In the genomic region with DNA sequence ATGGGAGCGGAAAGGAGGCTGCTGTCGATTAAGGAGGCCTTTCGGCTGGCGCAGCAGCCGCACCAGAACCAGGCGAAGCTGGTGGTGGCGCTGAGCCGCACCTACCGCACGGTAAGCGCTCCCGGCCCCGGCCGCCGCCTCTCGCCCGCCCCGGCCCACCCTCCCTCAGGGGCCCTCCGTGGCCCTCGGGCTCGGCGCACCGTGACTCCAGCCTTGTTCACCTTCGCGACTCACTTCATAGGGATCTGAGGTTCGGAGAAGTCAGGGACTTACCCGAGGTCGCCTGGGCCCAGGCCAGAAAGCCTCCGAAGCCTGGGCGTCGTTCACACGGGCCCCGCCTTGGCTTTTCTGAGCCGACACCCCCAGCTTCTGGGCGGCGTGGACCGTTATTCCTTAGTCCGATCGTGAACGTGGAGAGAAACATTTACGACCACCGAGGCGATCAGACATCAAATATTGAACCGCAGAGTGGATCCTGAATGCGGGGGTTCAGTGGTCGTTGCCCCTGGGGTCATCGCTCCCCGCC, we compare ENCODE assay signal across 1 cellular context.
A peak's percentile ranks its signal among the peaks of the same experiment; 100 is the strongest.
TF ChIP-seq lines count a peak whose summit lies in the region.

No MANE protein-coding gene starts in this region.

TF ChIP-seq in HepG2, 621 proteins besides CTCF, POLR2A, EP300 and RAD21 (continues in another document):
- TF ChIP-seq ZNF567 (CRISPR knock-in tag; IDR thresholded peaks at IDR 0.05; ENCODE audit: borderline replicate concordance) (no peak), HNF4G (IDR thresholded peaks at IDR 0.05; ENCODE audit: borderline replicate concordance, low read depth, low read length) (no peak), HNF4G (CRISPR knock-in tag; IDR thresholded peaks at IDR 0.05; ENCODE audit: borderline replicate concordance, low read depth) (peak; percentile 39; the same call in 1 of the 2 replicates), ZSCAN31 (CRISPR knock-in tag; IDR thresholded peaks at IDR 0.05; ENCODE audit: low read depth) (no peak), EEA1 (CRISPR knock-in tag; IDR thresholded peaks at IDR 0.05; ENCODE audit: borderline replicate concordance) (0 out of 2 replicates have a peak, but pooled peaks have one; percentile 31), PAF1 (CRISPR knock-in tag; IDR thresholded peaks at IDR 0.05) (no peak), ZNF564 (CRISPR knock-in tag; IDR thresholded peaks at IDR 0.05) (no peak), ZNF670 (CRISPR knock-in tag; IDR thresholded peaks at IDR 0.05; ENCODE audit: borderline replicate concordance) (no peak), NR2F2 (IDR thresholded peaks at IDR 0.05; ENCODE audit: borderline replicate concordance, low read depth) (no peak; the same call in 1 of the 2 replicates), CENPX (CRISPR knock-in tag; IDR thresholded peaks at IDR 0.05) (no peak), HNRNPLL (IDR thresholded peaks at IDR 0.05; ENCODE audit: low read depth, low read length, poor library complexity, severe bottlenecking) (no peak), SAP130 (CRISPR knock-in tag; IDR thresholded peaks at IDR 0.05; ENCODE audit: low read depth) (peak; percentile 23; the same call in 1 of the 2 replicates), ZNF781 (CRISPR knock-in tag; IDR thresholded peaks at IDR 0.05; ENCODE audit: borderline replicate concordance, not compliant biosample characterization) (no peak), ZNF747 (CRISPR knock-in tag; IDR thresholded peaks at IDR 0.05; ENCODE audit: borderline replicate concordance) (no peak), ZNF672 (CRISPR knock-in tag; IDR thresholded peaks at IDR 0.05) (no peak), PAX8 (CRISPR knock-in tag; IDR thresholded peaks at IDR 0.05; ENCODE audit: borderline replicate concordance) (no peak), NAIF1 (CRISPR knock-in tag; IDR thresholded peaks at IDR 0.05; ENCODE audit: borderline replicate concordance) (no peak), KMT2A (CRISPR knock-in tag; IDR thresholded peaks at IDR 0.05) (peak; percentile 83; the same call in 1 of the 2 replicates), NFIC (IDR thresholded peaks at IDR 0.05; ENCODE audit: low read length) (no peak), ZNF616 (CRISPR knock-in tag; IDR thresholded peaks at IDR 0.05; ENCODE audit: low read depth) (no peak; the same call in 1 of the 2 replicates), FIP1L1 (IDR thresholded peaks at IDR 0.05; ENCODE audit: borderline replicate concordance, insufficient read depth, low read depth, low read length) (no peak), NFIB (CRISPR knock-in tag; IDR thresholded peaks at IDR 0.05; ENCODE audit: borderline replicate concordance) (no peak), ATF3 (CRISPR knock-in tag; IDR thresholded peaks at IDR 0.05) (no peak), ZNF260 (CRISPR knock-in tag; IDR thresholded peaks at IDR 0.05; ENCODE audit: borderline replicate concordance, low read depth) (no peak), ZNF563 (CRISPR knock-in tag; IDR thresholded peaks at IDR 0.05) (0 out of 2 replicates have a peak, but pooled peaks have one; percentile 3), IRX3 (CRISPR knock-in tag; IDR thresholded peaks at IDR 0.05; ENCODE audit: borderline replicate concordance, low read depth) (0 out of 2 replicates have a peak, but pooled peaks have one; percentile 6), YEATS4 (CRISPR knock-in tag; IDR thresholded peaks at IDR 0.05; ENCODE audit: borderline replicate concordance) (peak; percentile 13; the same call in 1 of the 2 replicates), KLF9 (CRISPR knock-in tag; IDR thresholded peaks at IDR 0.05; ENCODE audit: low read depth) (no peak), FOSL1 (CRISPR knock-in tag; IDR thresholded peaks at IDR 0.05; ENCODE audit: borderline replicate concordance) (no peak), ZNF589 (CRISPR knock-in tag; conservative IDR thresholded peaks at IDR 0.05) (no peak), ZBTB20 (CRISPR knock-in tag; IDR thresholded peaks at IDR 0.05; ENCODE audit: borderline replicate concordance, low read depth) (no peak), XRCC5 (optimal IDR thresholded peaks at IDR 0.05; ENCODE audit: low read length) (no peak), ZNF431 (CRISPR knock-in tag; IDR thresholded peaks at IDR 0.05; ENCODE audit: borderline replicate concordance, low read depth) (no peak), IKZF1 (IDR thresholded peaks at IDR 0.05) (no peak), TBX3 (IDR thresholded peaks at IDR 0.05; ENCODE audit: borderline replicate concordance) (no peak), FOXO1 (CRISPR knock-in tag; IDR thresholded peaks at IDR 0.05) (no peak), KMT2B (CRISPR knock-in tag; IDR thresholded peaks at IDR 0.05) (0 out of 2 replicates have a peak, but pooled peaks have one; percentile 7), KLF16 (CRISPR knock-in tag; IDR thresholded peaks at IDR 0.05) (no peak), HNRNPH1 (optimal IDR thresholded peaks at IDR 0.05; ENCODE audit: low read depth, low read length) (no peak), KAT7 (CRISPR knock-in tag; IDR thresholded peaks at IDR 0.05; ENCODE audit: borderline replicate concordance) (0 out of 2 replicates have a peak, but pooled peaks have one; percentile 13), JARID2 (CRISPR knock-in tag; IDR thresholded peaks at IDR 0.05; ENCODE audit: insufficient replicate concordance) (no peak), ZNF775 (CRISPR knock-in tag; IDR thresholded peaks at IDR 0.05; ENCODE audit: borderline replicate concordance) (no peak), ZNF879 (CRISPR knock-in tag; IDR thresholded peaks at IDR 0.05) (no peak), BRF2 (CRISPR knock-in tag; IDR thresholded peaks at IDR 0.05) (no peak), ZC3H4 (CRISPR knock-in tag; IDR thresholded peaks at IDR 0.05; ENCODE audit: borderline replicate concordance) (no peak), FLYWCH1 (CRISPR knock-in tag; IDR thresholded peaks at IDR 0.05) (0 out of 2 replicates have a peak, but pooled peaks have one; percentile 65), KDM2A (CRISPR knock-in tag; IDR thresholded peaks at IDR 0.05; ENCODE audit: borderline replicate concordance, low read depth) (0 out of 2 replicates have a peak, but pooled peaks have one; percentile 4), MLLT10 (CRISPR knock-in tag; IDR thresholded peaks at IDR 0.05) (no peak), SMARCE1 (IDR thresholded peaks at IDR 0.05; ENCODE audit: borderline replicate concordance) (no peak), ZNF549 (CRISPR knock-in tag; IDR thresholded peaks at IDR 0.05) (no peak), AKAP8 (CRISPR knock-in tag; IDR thresholded peaks at IDR 0.05) (0 out of 2 replicates have a peak, but pooled peaks have one; percentile 40), JUND (CRISPR knock-in tag; IDR thresholded peaks at IDR 0.05) (no peak)
- TF ChIP-seq, protein P1, sequence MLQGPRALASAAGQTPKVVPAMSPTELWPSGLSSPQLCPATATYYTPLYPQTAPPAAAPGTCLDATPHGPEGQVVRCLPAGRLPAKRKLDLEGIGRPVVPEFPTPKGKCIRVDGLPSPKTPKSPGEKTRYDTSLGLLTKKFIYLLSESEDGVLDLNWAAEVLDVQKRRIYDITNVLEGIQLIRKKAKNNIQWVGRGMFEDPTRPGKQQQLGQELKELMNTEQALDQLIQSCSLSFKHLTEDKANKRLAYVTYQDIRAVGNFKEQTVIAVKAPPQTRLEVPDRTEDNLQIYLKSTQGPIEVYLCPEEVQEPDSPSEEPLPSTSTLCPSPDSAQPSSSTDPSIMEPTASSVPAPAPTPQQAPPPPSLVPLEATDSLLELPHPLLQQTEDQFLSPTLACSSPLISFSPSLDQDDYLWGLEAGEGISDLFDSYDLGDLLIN (CRISPR knock-in tag; IDR thresholded peaks at IDR 0.05; ENCODE audit: borderline replicate concordance) = no peak
- TF ChIP-seq, protein P2, sequence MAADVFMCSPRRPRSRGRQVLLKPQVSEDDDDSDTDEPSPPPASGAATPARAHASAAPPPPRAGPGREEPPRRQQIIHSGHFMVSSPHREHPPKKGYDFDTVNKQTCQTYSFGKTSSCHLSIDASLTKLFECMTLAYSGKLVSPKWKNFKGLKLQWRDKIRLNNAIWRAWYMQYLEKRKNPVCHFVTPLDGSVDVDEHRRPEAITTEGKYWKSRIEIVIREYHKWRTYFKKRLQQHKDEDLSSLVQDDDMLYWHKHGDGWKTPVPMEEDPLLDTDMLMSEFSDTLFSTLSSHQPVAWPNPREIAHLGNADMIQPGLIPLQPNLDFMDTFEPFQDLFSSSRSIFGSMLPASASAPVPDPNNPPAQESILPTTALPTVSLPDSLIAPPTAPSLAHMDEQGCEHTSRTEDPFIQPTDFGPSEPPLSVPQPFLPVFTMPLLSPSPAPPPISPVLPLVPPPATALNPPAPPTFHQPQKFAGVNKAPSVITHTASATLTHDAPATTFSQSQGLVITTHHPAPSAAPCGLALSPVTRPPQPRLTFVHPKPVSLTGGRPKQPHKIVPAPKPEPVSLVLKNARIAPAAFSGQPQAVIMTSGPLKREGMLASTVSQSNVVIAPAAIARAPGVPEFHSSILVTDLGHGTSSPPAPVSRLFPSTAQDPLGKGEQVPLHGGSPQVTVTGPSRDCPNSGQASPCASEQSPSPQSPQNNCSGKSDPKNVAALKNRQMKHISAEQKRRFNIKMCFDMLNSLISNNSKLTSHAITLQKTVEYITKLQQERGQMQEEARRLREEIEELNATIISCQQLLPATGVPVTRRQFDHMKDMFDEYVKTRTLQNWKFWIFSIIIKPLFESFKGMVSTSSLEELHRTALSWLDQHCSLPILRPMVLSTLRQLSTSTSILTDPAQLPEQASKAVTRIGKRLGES (CRISPR knock-in tag; IDR thresholded peaks at IDR 0.05; ENCODE audit: borderline replicate concordance) = no peak
- TF ChIP-seq, protein P3, sequence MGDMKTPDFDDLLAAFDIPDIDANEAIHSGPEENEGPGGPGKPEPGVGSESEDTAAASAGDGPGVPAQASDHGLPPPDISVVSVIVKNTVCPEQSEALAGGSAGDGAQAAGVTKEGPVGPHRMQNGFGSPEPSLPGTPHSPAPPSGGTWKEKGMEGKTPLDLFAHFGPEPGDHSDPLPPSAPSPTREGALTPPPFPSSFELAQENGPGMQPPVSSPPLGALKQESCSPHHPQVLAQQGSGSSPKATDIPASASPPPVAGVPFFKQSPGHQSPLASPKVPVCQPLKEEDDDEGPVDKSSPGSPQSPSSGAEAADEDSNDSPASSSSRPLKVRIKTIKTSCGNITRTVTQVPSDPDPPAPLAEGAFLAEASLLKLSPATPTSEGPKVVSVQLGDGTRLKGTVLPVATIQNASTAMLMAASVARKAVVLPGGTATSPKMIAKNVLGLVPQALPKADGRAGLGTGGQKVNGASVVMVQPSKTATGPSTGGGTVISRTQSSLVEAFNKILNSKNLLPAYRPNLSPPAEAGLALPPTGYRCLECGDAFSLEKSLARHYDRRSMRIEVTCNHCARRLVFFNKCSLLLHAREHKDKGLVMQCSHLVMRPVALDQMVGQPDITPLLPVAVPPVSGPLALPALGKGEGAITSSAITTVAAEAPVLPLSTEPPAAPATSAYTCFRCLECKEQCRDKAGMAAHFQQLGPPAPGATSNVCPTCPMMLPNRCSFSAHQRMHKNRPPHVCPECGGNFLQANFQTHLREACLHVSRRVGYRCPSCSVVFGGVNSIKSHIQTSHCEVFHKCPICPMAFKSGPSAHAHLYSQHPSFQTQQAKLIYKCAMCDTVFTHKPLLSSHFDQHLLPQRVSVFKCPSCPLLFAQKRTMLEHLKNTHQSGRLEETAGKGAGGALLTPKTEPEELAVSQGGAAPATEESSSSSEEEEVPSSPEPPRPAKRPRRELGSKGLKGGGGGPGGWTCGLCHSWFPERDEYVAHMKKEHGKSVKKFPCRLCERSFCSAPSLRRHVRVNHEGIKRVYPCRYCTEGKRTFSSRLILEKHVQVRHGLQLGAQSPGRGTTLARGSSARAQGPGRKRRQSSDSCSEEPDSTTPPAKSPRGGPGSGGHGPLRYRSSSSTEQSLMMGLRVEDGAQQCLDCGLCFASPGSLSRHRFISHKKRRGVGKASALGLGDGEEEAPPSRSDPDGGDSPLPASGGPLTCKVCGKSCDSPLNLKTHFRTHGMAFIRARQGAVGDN (CRISPR knock-in tag; IDR thresholded peaks at IDR 0.05) = no peak; the same call in 1 of the 2 replicates
- TF ChIP-seq, protein P4, sequence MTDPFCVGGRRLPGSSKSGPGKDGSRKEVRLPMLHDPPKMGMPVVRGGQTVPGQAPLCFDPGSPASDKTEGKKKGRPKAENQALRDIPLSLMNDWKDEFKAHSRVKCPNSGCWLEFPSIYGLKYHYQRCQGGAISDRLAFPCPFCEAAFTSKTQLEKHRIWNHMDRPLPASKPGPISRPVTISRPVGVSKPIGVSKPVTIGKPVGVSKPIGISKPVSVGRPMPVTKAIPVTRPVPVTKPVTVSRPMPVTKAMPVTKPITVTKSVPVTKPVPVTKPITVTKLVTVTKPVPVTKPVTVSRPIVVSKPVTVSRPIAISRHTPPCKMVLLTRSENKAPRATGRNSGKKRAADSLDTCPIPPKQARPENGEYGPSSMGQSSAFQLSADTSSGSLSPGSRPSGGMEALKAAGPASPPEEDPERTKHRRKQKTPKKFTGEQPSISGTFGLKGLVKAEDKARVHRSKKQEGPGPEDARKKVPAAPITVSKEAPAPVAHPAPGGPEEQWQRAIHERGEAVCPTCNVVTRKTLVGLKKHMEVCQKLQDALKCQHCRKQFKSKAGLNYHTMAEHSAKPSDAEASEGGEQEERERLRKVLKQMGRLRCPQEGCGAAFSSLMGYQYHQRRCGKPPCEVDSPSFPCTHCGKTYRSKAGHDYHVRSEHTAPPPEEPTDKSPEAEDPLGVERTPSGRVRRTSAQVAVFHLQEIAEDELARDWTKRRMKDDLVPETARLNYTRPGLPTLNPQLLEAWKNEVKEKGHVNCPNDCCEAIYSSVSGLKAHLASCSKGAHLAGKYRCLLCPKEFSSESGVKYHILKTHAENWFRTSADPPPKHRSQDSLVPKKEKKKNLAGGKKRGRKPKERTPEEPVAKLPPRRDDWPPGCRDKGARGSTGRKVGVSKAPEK (CRISPR knock-in tag; IDR thresholded peaks at IDR 0.05; ENCODE audit: borderline replicate concordance) = no peak
